ENCODE assay signal across 19 cellular contexts in the genomic region with DNA sequence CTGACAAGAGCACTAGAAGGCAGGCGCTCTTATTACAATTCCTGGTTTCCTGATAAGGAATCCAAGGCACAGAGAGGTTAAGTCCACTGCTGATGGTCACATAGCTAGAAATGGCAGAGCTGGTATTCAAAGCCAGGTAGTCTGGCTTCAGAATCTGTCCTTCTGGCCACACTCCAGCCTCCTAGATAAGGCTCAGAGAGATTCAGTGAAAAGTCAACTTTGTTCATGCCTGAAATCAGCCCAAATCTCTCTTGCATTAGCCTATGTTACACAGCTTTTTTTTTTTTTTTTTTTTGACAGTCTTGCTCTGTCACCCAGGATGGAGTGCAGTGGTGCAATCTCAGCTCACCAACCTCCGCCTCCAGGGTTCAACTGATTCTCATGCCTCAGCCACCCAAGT. TPM values are rescaled to one million over a fixed set of nuclear protein-coding genes. Genes with fewer than 3 reads are reported as not detected.
DNase-seq lines count a peak whose midpoint lies in the region; TF ChIP-seq lines count a peak whose summit lies in the region.
"Had no signal": no experiment of that assay in that cellular context is flagged by ENCODE, and none has a peak within 500 bp of the region (broad histone marks: within the 10 kb centered on the region; RNA-seq: fewer than 3 reads in every experiment).

No MANE protein-coding gene starts in this region.

- H4K20me1 ChIP-seq in smooth muscle cell (ENCODE audit: low read depth) = no peaks in the 10 kb centered on the region
- H4K20me1 ChIP-seq: BLaER1 had no signal

- H3K36me3 Mint-ChIP-seq in progenitor cell of endocrine pancreas (ENCODE audit: insufficient read depth) = no peaks in the 10 kb centered on the region
- H3K36me3 Mint-ChIP-seq: CD4-positive, CD25-positive, alpha-beta regulatory T cell; CD8-positive, alpha-beta T cell had no signal

- H3K9me3 ChIP-seq in liver (ENCODE audit: control insufficient read depth in 4 of 4, low read length in 3 of 4) = peaks cover 0 to 4% (median 1%) of the 10 kb centered on the region in 4 donors
- H3K9me3 ChIP-seq in smooth muscle cell (replicated peaks; ENCODE audit: low read depth) = no peaks in the 10 kb centered on the region
- H3K9me3 ChIP-seq: Caco-2 had no signal

- WGBS in liver = 48% methylated on average over 2 of the region's 2 CpGs
- 80% methylated on average over 2 of the region's 2 CpGs for WGBS in smooth muscle cell (ENCODE audit: low lambda C conversion rate)

- H3K27me3 Mint-ChIP-seq in progenitor cell of endocrine pancreas = no peaks in the 10 kb centered on the region

- H3K27me3 ChIP-seq in liver (ENCODE audit: control insufficient read depth in 4 of 4, insufficient read depth in 4 of 4, low read length in 3 of 4) = no peaks in the 10 kb centered on the region
- H3K27me3 ChIP-seq in smooth muscle cell (ENCODE audit: low read depth) = no peaks in the 10 kb centered on the region
- H3K27me3 ChIP-seq: BLaER1 had no signal

- H3K9ac ChIP-seq in liver (ENCODE audit: low read depth in 1 of 2, low read length in 2 of 2) = no peak overlapping the region
- H3K9ac ChIP-seq in smooth muscle cell (ENCODE audit: low read depth) = no peak overlapping the region
- H3K9ac ChIP-seq: BLaER1 had no signal

- H3K4me1 Mint-ChIP-seq in progenitor cell of endocrine pancreas (ENCODE audit: low read depth) = peaks cover 47% of the 10 kb centered on the region
- H3K4me1 Mint-ChIP-seq: B cell, GM23338, H9 had no signal

- TF ChIP-seq CTCF in liver (IDR thresholded peaks at IDR 0.05; ENCODE audit: low read depth, low read length, missing input control) (no peak), progenitor cell of endocrine pancreas (IDR thresholded peaks at IDR 0.05; ENCODE audit: unreplicated experiment) (no peak), smooth muscle cell (IDR thresholded peaks at IDR 0.05; ENCODE audit: borderline replicate concordance, insufficient read depth, poor library complexity, severe bottlenecking) (no peak)

- peak; percentile 1 for DNase-seq in DMS53 (lab: John Stamatoyannopoulos, UW)
- no peak for DNase-seq in DMS53 treated with DMSO at 0.1 percent for 48 hours (lab: John Stamatoyannopoulos, UW; ENCODE audit: unreplicated experiment)
- no peak for DNase-seq in progenitor cell of endocrine pancreas (ENCODE audit: low spot score, unreplicated experiment)
- no peak for DNase-seq in NCI-H2081 (lab: John Stamatoyannopoulos, UW)
- DNase-seq in NCI-H2081 treated with DMSO at 0.1 percent for 48 hours (lab: John Stamatoyannopoulos, UW) = no peak
- no peak for DNase-seq in smooth muscle cell (lab: John Stamatoyannopoulos, UW; ENCODE audit: unreplicated experiment)
- DNase-seq: Caco-2; CD4-positive, CD25-positive, alpha-beta regulatory T cell; CD8-positive, alpha-beta T cell; DMS153; DMS79 treated with DMSO at 0.1 percent for 48 hours; GF-D8; H9 had no signal

- no peak overlapping the region for H3K4me3 Mint-ChIP-seq in progenitor cell of endocrine pancreas (ENCODE audit: low read depth)
- H3K4me3 Mint-ChIP-seq: B cell; CD4-positive, CD25-positive, alpha-beta regulatory T cell; CD8-positive, alpha-beta T cell; GM23338; H9 had no signal

- H3K36me3 ChIP-seq in liver (ENCODE audit: control insufficient read depth in 4 of 4, insufficient read depth in 3 of 4, low read depth in 1 of 4, low read length in 3 of 4) = no peaks in the 10 kb centered on the region
- H3K36me3 ChIP-seq in smooth muscle cell (ENCODE audit: low read depth) = no peaks in the 10 kb centered on the region
- H3K36me3 ChIP-seq: BLaER1 had no signal

- H3K27ac ChIP-seq in liver (ENCODE audit: low read depth in 1 of 2, low read length in 2 of 2) (peak overlapping the region; percentile 76 to 86), smooth muscle cell (ENCODE audit: low read depth) (no peak overlapping the region)
- H3K27ac ChIP-seq: 22Rv1, BLaER1, C4-2B had no signal

- peak; percentile 41 to 51 for TF ChIP-seq RAD21 in liver (IDR thresholded peaks at IDR 0.05)

- no peak overlapping the region for H3K4me2 ChIP-seq in smooth muscle cell
- H3K4me2 ChIP-seq: BLaER1, GM23338 had no signal

- no peaks in the 10 kb centered on the region for H3K79me2 ChIP-seq in smooth muscle cell (ENCODE audit: low read depth)

- H3K27ac Mint-ChIP-seq in progenitor cell of endocrine pancreas = peak overlapping the region; percentile 93
- H3K27ac Mint-ChIP-seq: B cell; CD8-positive, alpha-beta T cell; GM23338; H9 had no signal

- no peak overlapping the region for H3K4me3 ChIP-seq in liver (ENCODE audit: low read depth in 1 of 3, low read length in 3 of 3)
- no peak overlapping the region for H3K4me3 ChIP-seq in smooth muscle cell
- H3K4me3 ChIP-seq: BLaER1, GM23338 had no signal

- no peaks in the 10 kb centered on the region for H3F3A ChIP-seq in smooth muscle cell (ENCODE audit: low read depth)

- no peak overlapping the region for H2AFZ ChIP-seq in smooth muscle cell (ENCODE audit: low read depth)

- peaks cover 4 to 24% (median 16%) of the 10 kb centered on the region in 4 donors for H3K4me1 ChIP-seq in liver (ENCODE audit: control insufficient read depth in 4 of 4, insufficient read depth in 4 of 4, low read length in 3 of 4)
- H3K4me1 ChIP-seq in smooth muscle cell (ENCODE audit: low read depth) = no peaks in the 10 kb centered on the region

- H3K9me3 Mint-ChIP-seq in progenitor cell of endocrine pancreas (ENCODE audit: low read depth) = no peaks in the 10 kb centered on the region
- H3K9me3 Mint-ChIP-seq: GM23338, H9 had no signal

TF ChIP-seq in liver, 16 proteins besides CTCF, POLR2A, EP300 and RAD21:
- TF ChIP-seq FOXA2 (IDR thresholded peaks at IDR 0.05) (no peak), NR2F2 (IDR thresholded peaks at IDR 0.05) (no peak), FOXA1 (IDR thresholded peaks at IDR 0.05) (no peak), HNF4A (conservative IDR thresholded peaks at IDR 0.05) (peak; percentile 73 to 76), RXRA (IDR thresholded peaks at IDR 0.05) (peak; percentile 64 to 78), HNF4G (IDR thresholded peaks at IDR 0.05) (peak; percentile 22), TAF1 (conservative IDR thresholded peaks at IDR 0.05) (no peak), YY1 (IDR thresholded peaks at IDR 0.05) (peak; percentile 60), JUND (IDR thresholded peaks at IDR 0.05) (peak in 1 of 2 donors; percentile 62), GABPA (IDR thresholded peaks at IDR 0.05 in 1 of 2, conservative IDR thresholded peaks at IDR 0.05 in 1 of 2) (peak in 1 of 2 donors; percentile 17), EGR1 (IDR thresholded peaks at IDR 0.05; ENCODE audit: low read depth in 2 of 2) (no peak), SP1 (IDR thresholded peaks at IDR 0.05) (peak; percentile 83)
- TF ChIP-seq, protein P1, sequence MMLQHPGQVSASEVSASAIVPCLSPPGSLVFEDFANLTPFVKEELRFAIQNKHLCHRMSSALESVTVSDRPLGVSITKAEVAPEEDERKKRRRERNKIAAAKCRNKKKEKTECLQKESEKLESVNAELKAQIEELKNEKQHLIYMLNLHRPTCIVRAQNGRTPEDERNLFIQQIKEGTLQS (IDR thresholded peaks at IDR 0.05) = no peak
- TF ChIP-seq, protein P2, sequence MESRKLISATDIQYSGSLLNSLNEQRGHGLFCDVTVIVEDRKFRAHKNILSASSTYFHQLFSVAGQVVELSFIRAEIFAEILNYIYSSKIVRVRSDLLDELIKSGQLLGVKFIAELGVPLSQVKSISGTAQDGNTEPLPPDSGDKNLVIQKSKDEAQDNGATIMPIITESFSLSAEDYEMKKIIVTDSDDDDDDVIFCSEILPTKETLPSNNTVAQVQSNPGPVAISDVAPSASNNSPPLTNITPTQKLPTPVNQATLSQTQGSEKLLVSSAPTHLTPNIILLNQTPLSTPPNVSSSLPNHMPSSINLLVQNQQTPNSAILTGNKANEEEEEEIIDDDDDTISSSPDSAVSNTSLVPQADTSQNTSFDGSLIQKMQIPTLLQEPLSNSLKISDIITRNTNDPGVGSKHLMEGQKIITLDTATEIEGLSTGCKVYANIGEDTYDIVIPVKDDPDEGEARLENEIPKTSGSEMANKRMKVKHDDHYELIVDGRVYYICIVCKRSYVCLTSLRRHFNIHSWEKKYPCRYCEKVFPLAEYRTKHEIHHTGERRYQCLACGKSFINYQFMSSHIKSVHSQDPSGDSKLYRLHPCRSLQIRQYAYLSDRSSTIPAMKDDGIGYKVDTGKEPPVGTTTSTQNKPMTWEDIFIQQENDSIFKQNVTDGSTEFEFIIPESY (IDR thresholded peaks at IDR 0.05) = peak; percentile 50
- TF ChIP-seq, protein P3, sequence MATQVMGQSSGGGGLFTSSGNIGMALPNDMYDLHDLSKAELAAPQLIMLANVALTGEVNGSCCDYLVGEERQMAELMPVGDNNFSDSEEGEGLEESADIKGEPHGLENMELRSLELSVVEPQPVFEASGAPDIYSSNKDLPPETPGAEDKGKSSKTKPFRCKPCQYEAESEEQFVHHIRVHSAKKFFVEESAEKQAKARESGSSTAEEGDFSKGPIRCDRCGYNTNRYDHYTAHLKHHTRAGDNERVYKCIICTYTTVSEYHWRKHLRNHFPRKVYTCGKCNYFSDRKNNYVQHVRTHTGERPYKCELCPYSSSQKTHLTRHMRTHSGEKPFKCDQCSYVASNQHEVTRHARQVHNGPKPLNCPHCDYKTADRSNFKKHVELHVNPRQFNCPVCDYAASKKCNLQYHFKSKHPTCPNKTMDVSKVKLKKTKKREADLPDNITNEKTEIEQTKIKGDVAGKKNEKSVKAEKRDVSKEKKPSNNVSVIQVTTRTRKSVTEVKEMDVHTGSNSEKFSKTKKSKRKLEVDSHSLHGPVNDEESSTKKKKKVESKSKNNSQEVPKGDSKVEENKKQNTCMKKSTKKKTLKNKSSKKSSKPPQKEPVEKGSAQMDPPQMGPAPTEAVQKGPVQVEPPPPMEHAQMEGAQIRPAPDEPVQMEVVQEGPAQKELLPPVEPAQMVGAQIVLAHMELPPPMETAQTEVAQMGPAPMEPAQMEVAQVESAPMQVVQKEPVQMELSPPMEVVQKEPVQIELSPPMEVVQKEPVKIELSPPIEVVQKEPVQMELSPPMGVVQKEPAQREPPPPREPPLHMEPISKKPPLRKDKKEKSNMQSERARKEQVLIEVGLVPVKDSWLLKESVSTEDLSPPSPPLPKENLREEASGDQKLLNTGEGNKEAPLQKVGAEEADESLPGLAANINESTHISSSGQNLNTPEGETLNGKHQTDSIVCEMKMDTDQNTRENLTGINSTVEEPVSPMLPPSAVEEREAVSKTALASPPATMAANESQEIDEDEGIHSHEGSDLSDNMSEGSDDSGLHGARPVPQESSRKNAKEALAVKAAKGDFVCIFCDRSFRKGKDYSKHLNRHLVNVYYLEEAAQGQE (IDR thresholded peaks at IDR 0.05) = peak; percentile 35
- TF ChIP-seq, protein P4, sequence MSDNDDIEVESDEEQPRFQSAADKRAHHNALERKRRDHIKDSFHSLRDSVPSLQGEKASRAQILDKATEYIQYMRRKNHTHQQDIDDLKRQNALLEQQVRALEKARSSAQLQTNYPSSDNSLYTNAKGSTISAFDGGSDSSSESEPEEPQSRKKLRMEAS (IDR thresholded peaks at IDR 0.05) = no peak

RNA-seq across cellular contexts. Expression of a gene that starts 21.1 kb away (rescaled TPM):
- 1 to 10 TPM; 4.3 to 6.4 TPM for total RNA-seq in liver
- polyA plus RNA-seq in liver = 10 to 100 TPM; 18.6 to 44.6 TPM
- total RNA-seq in progenitor cell of endocrine pancreas = 33.8 and 39.1 TPM in 2 replicates
- 0.81 and 1.9 TPM in 2 replicates for total RNA-seq in smooth muscle cell
- polyA plus RNA-seq in smooth muscle cell = 1.1 and 1.9 TPM in 2 replicates
